ENCODE assay signal across 8 cellular contexts in genomic region chr14:50062438-50063039, GRCh38. TPM values are rescaled to one million over a fixed set of nuclear protein-coding genes. Genes with fewer than 3 reads are reported as not detected.
DNase-seq lines count a peak whose midpoint lies in the region; ATAC-seq, FAIRE-seq and TF ChIP-seq lines count a peak whose summit lies in the region.

No MANE protein-coding gene starts in this region.

- peak; percentile 29; the same call in 1 of the 2 replicates for TF ChIP-seq CTCF in HEK293 (tag by site-specific recombination; IDR thresholded peaks at IDR 0.05)
- no peak for TF ChIP-seq CTCF in kidney (IDR thresholded peaks at IDR 0.05; ENCODE audit: borderline replicate concordance, extremely low read depth, insufficient read depth)

- POLR2A ChIA-PET in HEK293 (lab: Yijun Ruan, JAX), result interaction anchor here (0.7 to 1.2 kb wide), 2 partner anchors 8 to 200 kb away, joined by 3 to 7 read pairs; no protein-coding TSS in a partner anchor

- no peak for ATAC-seq in HG02840 (IDR thresholded peaks at IDR 0.05; ENCODE audit: low FRiP score, unreplicated experiment)

- H3K36me3 ChIP-seq in HEK293 (ENCODE audit: control insufficient read depth in 2 of 2, insufficient read depth in 1 of 2, low read length in 2 of 2) (no peaks in the 10 kb centered on the region), kidney (ENCODE audit: control insufficient read depth in 1 of 2, insufficient read depth in 2 of 2, low read length in 2 of 2) (no peaks in the 10 kb centered on the region)

- peak overlapping the region; percentile 98 for H3K27ac Mint-ChIP-seq in activated naive CD4-positive, alpha-beta T cell treated with anti-CD3 and anti-CD28 coated beads for 36 hours

- peaks cover 76% of the 10 kb centered on the region for H3K4me1 Mint-ChIP-seq in activated naive CD4-positive, alpha-beta T cell treated with anti-CD3 and anti-CD28 coated beads for 36 hours (ENCODE audit: low read depth)

- CTCF ChIA-PET in HEK293 (lab: Yijun Ruan, JAX), result interaction anchor here (0.7 to 1.5 kb wide), 7 partner anchors 9 to 612 kb away, joined by 3 to 5 read pairs (median 3); no protein-coding TSS in a partner anchor
- CTCF ChIA-PET in activated naive CD4-positive, alpha-beta T cell treated with anti-CD3 and anti-CD28 coated beads for 36 hours (lab: Charles Lee), result interaction anchor here (0.6 to 5.4 kb wide), 27 partner anchors 9 to 210 kb away, joined by 3 to 34 read pairs (median 6); partner anchors contain the start of genes ARF6 and NEMF

- H3K27ac ChIP-seq in HEK293 (ENCODE audit: extremely low read depth, low read depth, low read length) (peak overlapping the region; percentile 49), kidney (ENCODE audit: low read depth in 2 of 2, low read length in 2 of 2) (peak overlapping the region; percentile 76 to 84), substantia nigra (ENCODE audit: low read depth, low read length, poor library complexity, severe bottlenecking) (no peak overlapping the region)

- H3K9me3 Mint-ChIP-seq in activated naive CD4-positive, alpha-beta T cell treated with anti-CD3 and anti-CD28 coated beads for 36 hours, result no peaks in the 10 kb centered on the region

- intact Hi-C loops in activated naive CD4-positive, alpha-beta T cell treated with anti-CD3 and anti-CD28 coated beads for 36 hours (cut with micrococcal nuclease), result loop anchor here (1.0 to 5.0 kb wide), 13 partner anchors 24 to 440 kb away; partner anchors contain the start of genes MGAT2 and RPL36AL
- intact Hi-C loops in kidney (cut with DNase I), result no loop called here

- H3K4me3 ChIP-seq in HEK293 (ENCODE audit: low read depth, low read length) (no peak overlapping the region), kidney (ENCODE audit: low read length in 2 of 2) (no peak overlapping the region)

- H3K27me3 Mint-ChIP-seq in activated naive CD4-positive, alpha-beta T cell treated with anti-CD3 and anti-CD28 coated beads for 36 hours (ENCODE audit: low read depth), result no peaks in the 10 kb centered on the region

- peaks cover 18% of the 10 kb centered on the region for H3K4me1 ChIP-seq in HEK293 (ENCODE audit: control insufficient read depth, insufficient read depth, low read length)
- peaks cover 20 to 21% of the 10 kb centered on the region in 2 donors for H3K4me1 ChIP-seq in kidney (ENCODE audit: control insufficient read depth in 1 of 2, insufficient read depth in 1 of 2, low read depth in 1 of 2, low read length in 2 of 2)

- peak overlapping the region in 1 of 2 donors; percentile 28 for H3K9ac ChIP-seq in kidney (ENCODE audit: low read length in 2 of 2)

- no peaks in the 10 kb centered on the region for H3K9me3 ChIP-seq in HEK293 (ENCODE audit: control insufficient read depth, insufficient read depth, low read depth, low read length)
- no peaks in the 10 kb centered on the region for H3K9me3 ChIP-seq in kidney (ENCODE audit: control insufficient read depth in 1 of 2, low read length in 2 of 2)

- H3K4me3 Mint-ChIP-seq in activated naive CD4-positive, alpha-beta T cell treated with anti-CD3 and anti-CD28 coated beads for 36 hours, result peak overlapping the region; percentile 85

- peaks cover 2% of the 10 kb centered on the region for H3K36me3 Mint-ChIP-seq in activated naive CD4-positive, alpha-beta T cell treated with anti-CD3 and anti-CD28 coated beads for 36 hours (ENCODE audit: low read depth)

- peak; percentile 71 for DNase-seq in COLO829 (ENCODE audit: low spot score)
- DNase-seq in RPMI8226, result peak; percentile 28
- peak; percentile 94 for DNase-seq in activated naive CD4-positive, alpha-beta T cell treated with anti-CD3 and anti-CD28 coated beads for 36 hours
- no peak for DNase-seq in kidney
- peak in 2 of 3 experiments; percentile 69 to 77 for DNase-seq in stimulated activated CD4-positive, alpha-beta T cell treated with anti-CD3 and anti-CD28 coated beads, TNF-alpha, amount 100 ng/mL, for 4 hours (ENCODE audit: low read depth in 3 of 3)
- no peak for DNase-seq in substantia nigra (lab: John Stamatoyannopoulos, UW)

- FAIRE-seq in kidney (lab: Jason Lieb, UNC), result no peak

TF ChIP-seq in HEK293, 187 proteins besides CTCF, POLR2A, EP300 and RAD21 (continues in another document):
- TF ChIP-seq, protein P1, sequence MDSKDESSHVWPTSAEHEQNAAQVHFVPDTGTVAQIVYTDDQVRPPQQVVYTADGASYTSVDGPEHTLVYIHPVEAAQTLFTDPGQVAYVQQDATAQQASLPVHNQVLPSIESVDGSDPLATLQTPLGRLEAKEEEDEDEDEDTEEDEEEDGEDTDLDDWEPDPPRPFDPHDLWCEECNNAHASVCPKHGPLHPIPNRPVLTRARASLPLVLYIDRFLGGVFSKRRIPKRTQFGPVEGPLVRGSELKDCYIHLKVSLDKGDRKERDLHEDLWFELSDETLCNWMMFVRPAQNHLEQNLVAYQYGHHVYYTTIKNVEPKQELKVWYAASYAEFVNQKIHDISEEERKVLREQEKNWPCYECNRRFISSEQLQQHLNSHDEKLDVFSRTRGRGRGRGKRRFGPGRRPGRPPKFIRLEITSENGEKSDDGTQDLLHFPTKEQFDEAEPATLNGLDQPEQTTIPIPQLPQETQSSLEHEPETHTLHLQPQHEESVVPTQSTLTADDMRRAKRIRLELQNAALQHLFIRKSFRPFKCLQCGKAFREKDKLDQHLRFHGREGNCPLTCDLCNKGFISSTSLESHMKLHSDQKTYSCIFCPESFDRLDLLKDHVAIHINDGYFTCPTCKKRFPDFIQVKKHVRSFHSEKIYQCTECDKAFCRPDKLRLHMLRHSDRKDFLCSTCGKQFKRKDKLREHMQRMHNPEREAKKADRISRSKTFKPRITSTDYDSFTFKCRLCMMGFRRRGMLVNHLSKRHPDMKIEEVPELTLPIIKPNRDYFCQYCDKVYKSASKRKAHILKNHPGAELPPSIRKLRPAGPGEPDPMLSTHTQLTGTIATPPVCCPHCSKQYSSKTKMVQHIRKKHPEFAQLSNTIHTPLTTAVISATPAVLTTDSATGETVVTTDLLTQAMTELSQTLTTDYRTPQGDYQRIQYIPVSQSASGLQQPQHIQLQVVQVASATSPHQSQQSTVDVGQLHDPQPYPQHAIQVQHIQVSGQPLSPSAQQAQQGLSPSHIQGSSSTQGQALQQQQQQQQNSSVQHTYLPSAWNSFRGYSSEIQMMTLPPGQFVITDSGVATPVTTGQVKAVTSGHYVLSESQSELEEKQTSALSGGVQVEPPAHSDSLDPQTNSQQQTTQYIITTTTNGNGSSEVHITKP (tag by site-specific recombination; IDR thresholded peaks at IDR 0.05), result peak; percentile 40
- TF ChIP-seq ZBTB20 (tag by site-specific recombination; IDR thresholded peaks at IDR 0.05) (peak; percentile 55), HOXA7 (CRISPR knock-in tag; IDR thresholded peaks at IDR 0.05; ENCODE audit: borderline replicate concordance) (no peak), ZNF394 (tag by site-specific recombination; IDR thresholded peaks at IDR 0.05; ENCODE audit: borderline replicate concordance) (peak; percentile 55; the same call in 1 of the 2 replicates), ZFHX2 (tag by site-specific recombination; conservative IDR thresholded peaks at IDR 0.05) (peak; percentile 25; the same call in 1 of the 2 replicates), SP7 (tag by site-specific recombination; IDR thresholded peaks at IDR 0.05) (peak; percentile 69), ZBTB11 (tag by site-specific recombination; conservative IDR thresholded peaks at IDR 0.05; ENCODE audit: low read depth) (no peak), ZNF654 (tag by site-specific recombination; IDR thresholded peaks at IDR 0.05; ENCODE audit: low read depth) (peak; percentile 37), ZNF335 (tag by site-specific recombination; conservative IDR thresholded peaks at IDR 0.05) (peak; percentile 30; the same call in 1 of the 2 replicates), ZNF416 (tag by site-specific recombination; IDR thresholded peaks at IDR 0.05) (no peak)
- TF ChIP-seq, protein P2, sequence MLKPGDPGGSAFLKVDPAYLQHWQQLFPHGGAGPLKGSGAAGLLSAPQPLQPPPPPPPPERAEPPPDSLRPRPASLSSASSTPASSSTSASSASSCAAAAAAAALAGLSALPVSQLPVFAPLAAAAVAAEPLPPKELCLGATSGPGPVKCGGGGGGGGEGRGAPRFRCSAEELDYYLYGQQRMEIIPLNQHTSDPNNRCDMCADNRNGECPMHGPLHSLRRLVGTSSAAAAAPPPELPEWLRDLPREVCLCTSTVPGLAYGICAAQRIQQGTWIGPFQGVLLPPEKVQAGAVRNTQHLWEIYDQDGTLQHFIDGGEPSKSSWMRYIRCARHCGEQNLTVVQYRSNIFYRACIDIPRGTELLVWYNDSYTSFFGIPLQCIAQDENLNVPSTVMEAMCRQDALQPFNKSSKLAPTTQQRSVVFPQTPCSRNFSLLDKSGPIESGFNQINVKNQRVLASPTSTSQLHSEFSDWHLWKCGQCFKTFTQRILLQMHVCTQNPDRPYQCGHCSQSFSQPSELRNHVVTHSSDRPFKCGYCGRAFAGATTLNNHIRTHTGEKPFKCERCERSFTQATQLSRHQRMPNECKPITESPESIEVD (tag by site-specific recombination; IDR thresholded peaks at IDR 0.05), result peak; percentile 50; the same call in 1 of the 2 replicates

RNA-seq across cellular contexts. Expression of gene VCPKMT, which starts 53.8 kb away (rescaled TPM):
- 10 to 100 TPM in 1 of 2 experiments, 1 to 10 TPM in 1; 9.6 to 10.5 TPM for total RNA-seq in activated naive CD4-positive, alpha-beta T cell treated with anti-CD3 and anti-CD28 coated beads for 36 hours
- 8.3 TPM for total RNA-seq in kidney
- polyA plus RNA-seq in kidney (ENCODE audit: insufficient read depth, low read depth, low replicate concordance), result 8.0 TPM

Comparison
In these comparisons a context has a peak if more than half of its experiments do, and no peak if none do; other contexts are left out.
1. DNase-seq: peak in COLO829 (single experiment), RPMI8226 (single experiment), activated naive CD4-positive, alpha-beta T cell treated with anti-CD3 and anti-CD28 coated beads for 36 hours (single experiment) and stimulated activated CD4-positive, alpha-beta T cell treated with anti-CD3 and anti-CD28 coated beads, TNF-alpha, amount 100 ng/mL, for 4 hours (2 of 3); none in kidney (single experiment) and substantia nigra (0 of 49).